ENCODE assay signal across 20 cellular contexts in genomic region chr12:3316776-3317480, GRCh38.
A peak's percentile ranks its signal among the peaks of the same experiment; 100 is the strongest.
DNase-seq lines count a peak whose midpoint lies in the region; ATAC-seq and TF ChIP-seq lines count a peak whose summit lies in the region.
"Had no signal": no experiment of that assay in that cellular context is flagged by ENCODE, and none has a peak within 500 bp of the region (broad histone marks: within the 10 kb centered on the region; RNA-seq: fewer than 3 reads in every experiment).

No MANE protein-coding gene starts in this region.

- H3K9me3 ChIP-seq in BLaER1 treated with 17β-estradiol and CSF1 and Interleukin-3, amounts not matched to agents 10 nM and 100 nM (replicated peaks in 1 of 11) = no peaks in the 10 kb centered on the region
- H3K9me3 ChIP-seq in osteoblast (ENCODE audit: low read depth, low read length) = no peaks in the 10 kb centered on the region
- H3K9me3 ChIP-seq: BE2C, Caco-2 had no signal

- H3K36me3 ChIP-seq in BLaER1 treated with 17β-estradiol and CSF1 and Interleukin-3, amounts not matched to agents 10 nM and 100 nM = no peaks in the 10 kb centered on the region
- H3K36me3 ChIP-seq in osteoblast (ENCODE audit: insufficient read depth, low read length) = no peaks in the 10 kb centered on the region
- H3K36me3 ChIP-seq: BE2C had no signal

- no peak for ATAC-seq in HG02678 (IDR thresholded peaks at IDR 0.05; ENCODE audit: unreplicated experiment)
- ATAC-seq in naive thymus-derived CD8-positive, alpha-beta T cell = no peak
- ATAC-seq: HCT116, HepG2 had no signal

- H4K20me1 ChIP-seq in BLaER1 treated with 17β-estradiol and CSF1 and Interleukin-3, amounts not matched to agents 10 nM and 100 nM = peaks cover 0 to 6% (median 0%) of the 10 kb centered on the region in 11 experiments; a peak in 2 of 22 replicates
- no peaks in the 10 kb centered on the region for H4K20me1 ChIP-seq in osteoblast (ENCODE audit: insufficient read depth, low read length)

- H3K4me2 ChIP-seq in BLaER1 treated with 17β-estradiol and CSF1 and Interleukin-3, amounts not matched to agents 10 nM and 100 nM = peak overlapping the region in 6 of 11 experiments; percentile 61 to 76 (median 72); a peak in 9 of 22 replicates
- H3K4me2 ChIP-seq in osteoblast (ENCODE audit: insufficient read depth, low read length) = no peak overlapping the region

- H3K27me3 Mint-ChIP-seq in naive thymus-derived CD8-positive, alpha-beta T cell = peaks cover 0 to 31% (median 3%) of the 10 kb centered on the region in 5 donors
- H3K27me3 Mint-ChIP-seq: CD4-positive, alpha-beta T cell had no signal

- no peak overlapping the region for H3K4me3 ChIP-seq in BLaER1 treated with 17β-estradiol and CSF1 and Interleukin-3, amounts not matched to agents 10 nM and 100 nM
- H3K4me3 ChIP-seq in osteoblast (ENCODE audit: insufficient read depth, low read length) = no peak overlapping the region

- DNase-seq in NCI-H510A (lab: John Stamatoyannopoulos, UW) (peak; percentile 54), caudate nucleus (lab: John Stamatoyannopoulos, UW) (peak in 38 of 61 donors; percentile 14 to 91 (median 48)), osteoblast (ENCODE audit: insufficient read length, low spot score, missing footprints) (peak; percentile 85), GM20000 (ENCODE audit: low spot score) (no peak)
- no peak for DNase-seq in stimulated activated CD4-positive, alpha-beta T cell treated with anti-CD3 and anti-CD28 coated beads, Interleukin-12 subunit alpha, Interleukin-12 subunit beta, amount 100 ng/mL, for 4 hours
- DNase-seq in naive thymus-derived CD8-positive, alpha-beta T cell = no peak
- DNase-seq: 8988T; BE2C; Caco-2; CD4-positive, alpha-beta T cell; DMS79 treated with DMSO at 0.1 percent for 48 hours; GF-D8; GOT3; H7; HFFc6 had no signal

- no peaks in the 10 kb centered on the region for H3K27me3 ChIP-seq in BLaER1 treated with 17β-estradiol and CSF1 and Interleukin-3, amounts not matched to agents 10 nM and 100 nM
- H3K27me3 ChIP-seq in osteoblast (ENCODE audit: insufficient read depth, low read length) = peaks cover 25% of the 10 kb centered on the region
- H3K27me3 ChIP-seq: BE2C had no signal

- POLR2A ChIA-PET in naive thymus-derived CD8-positive, alpha-beta T cell (lab: Charles Lee) = no interaction called here

- no peak overlapping the region for H3K4me3 Mint-ChIP-seq in naive thymus-derived CD8-positive, alpha-beta T cell
- H3K4me3 Mint-ChIP-seq: CD4-positive, alpha-beta T cell; HFFc6; IgD-negative memory B cell had no signal

- H3K9ac ChIP-seq in BLaER1 treated with 17β-estradiol and CSF1 and Interleukin-3, amounts not matched to agents 10 nM and 100 nM = no peak overlapping the region

- H3K4me1 Mint-ChIP-seq in naive thymus-derived CD8-positive, alpha-beta T cell = no peaks in the 10 kb centered on the region
- H3K4me1 Mint-ChIP-seq: IgD-negative memory B cell had no signal

- peaks cover 20 to 54% (median 42%) of the 10 kb centered on the region in 10 experiments for H3K4me1 ChIP-seq in BLaER1 treated with 17β-estradiol and CSF1 and Interleukin-3, amounts not matched to agents 10 nM and 100 nM
- peaks cover 10% of the 10 kb centered on the region for H3K4me1 ChIP-seq in osteoblast (ENCODE audit: insufficient read depth, low read length)

- no peak overlapping the region for H2AFZ ChIP-seq in osteoblast (ENCODE audit: low read length)

- no peaks in the 10 kb centered on the region for H3K79me2 ChIP-seq in osteoblast (ENCODE audit: insufficient read depth, low read length)

- H3K36me3 Mint-ChIP-seq in naive thymus-derived CD8-positive, alpha-beta T cell = no peaks in the 10 kb centered on the region
- H3K36me3 Mint-ChIP-seq: IgD-negative memory B cell had no signal

- H3K9me3 Mint-ChIP-seq in naive thymus-derived CD8-positive, alpha-beta T cell = no peaks in the 10 kb centered on the region
- H3K9me3 Mint-ChIP-seq: CD4-positive, alpha-beta T cell; HFFc6; IgD-negative memory B cell had no signal

- TF ChIP-seq CTCF in osteoblast (IDR thresholded peaks at IDR 0.05; ENCODE audit: extremely low read depth, low read depth, low read length) (no peak), GM20000 (IDR thresholded peaks at IDR 0.05; ENCODE audit: extremely low read depth, missing control alignments) (no peak)

- no peak overlapping the region for H3K27ac ChIP-seq in BLaER1 treated with 17β-estradiol and CSF1 and Interleukin-3, amounts not matched to agents 10 nM and 100 nM
- H3K27ac ChIP-seq in caudate nucleus (ENCODE audit: low read depth, low read length) (peak overlapping the region; percentile 73), osteoblast (ENCODE audit: low read depth, low read length) (no peak overlapping the region)

- H3K27ac Mint-ChIP-seq in naive thymus-derived CD8-positive, alpha-beta T cell = peak overlapping the region in 1 of 10 donors; percentile 36
- H3K27ac Mint-ChIP-seq: CD4-positive, alpha-beta T cell; HFFc6 had no signal

Comparison
In these comparisons a context has a peak if more than half of its experiments do, and no peak if none do; other contexts are left out.
1. DNase-seq: peak in NCI-H510A (single experiment), caudate nucleus (38 of 61) and osteoblast (single experiment); none in GM20000 (single experiment), stimulated activated CD4-positive, alpha-beta T cell treated with anti-CD3 and anti-CD28 coated beads, Interleukin-12 subunit alpha, Interleukin-12 subunit beta, amount 100 ng/mL, for 4 hours (single experiment) and naive thymus-derived CD8-positive, alpha-beta T cell (0 of 10).